11 cellular contexts compared by ENCODE assay signal in genomic region chr2:39468574-39469331, GRCh38. TPM values are rescaled to one million over a fixed set of nuclear protein-coding genes. Genes with fewer than 3 reads are reported as not detected.
DNase-seq lines count a peak whose midpoint lies in the region; ATAC-seq and TF ChIP-seq lines count a peak whose summit lies in the region.
"Had no signal": no experiment of that assay in that cellular context is flagged by ENCODE, and none has a peak within 500 bp of the region (broad histone marks: within the 10 kb centered on the region; RNA-seq: fewer than 3 reads in every experiment).

No MANE protein-coding gene starts in this region.

- ATAC-seq in HG02571 (IDR thresholded peaks at IDR 0.05; ENCODE audit: unreplicated experiment) (no peak), GM21360 (IDR thresholded peaks at IDR 0.05; ENCODE audit: unreplicated experiment) (no peak)

- H3K4me3 ChIP-seq in OCI-LY7 (ENCODE audit: low read depth, low read length, poor library complexity, severe bottlenecking) = no peak overlapping the region
- no peak overlapping the region for H3K4me3 ChIP-seq in endodermal cell (ENCODE audit: low read length)
- no peak overlapping the region for H3K4me3 ChIP-seq in mesendoderm (ENCODE audit: low read length)

- POLR2A ChIA-PET in OCI-LY7 (lab: Charles Lee) = interaction anchor here (0.6 to 1.7 kb wide), 11 partner anchors 11 to 234 kb away, joined by 3 to 10 read pairs (median 4); no protein-coding TSS in a partner anchor

- no peak overlapping the region; the same call in 1 of the 2 replicates for H2AFZ ChIP-seq in OCI-LY7 (ENCODE audit: low read length)

- H3K4ac ChIP-seq in mesendoderm (ENCODE audit: low read depth, low read length) = no peak overlapping the region

- H3K36me3 ChIP-seq in OCI-LY7 (ENCODE audit: insufficient read depth, low read length) (no peaks in the 10 kb centered on the region), endodermal cell (ENCODE audit: control insufficient read depth, insufficient read depth, low read length) (no peaks in the 10 kb centered on the region), mesendoderm (ENCODE audit: control insufficient read depth, insufficient read depth, low read length) (no peaks in the 10 kb centered on the region)

- H3K4me1 ChIP-seq in OCI-LY7 (ENCODE audit: insufficient read depth, low read length, poor library complexity, severe bottlenecking) (peaks cover 34% of the 10 kb centered on the region), endodermal cell (ENCODE audit: control insufficient read depth, insufficient read depth, low read length) (peaks cover 3% of the 10 kb centered on the region), mesendoderm (ENCODE audit: control insufficient read depth, low read depth, low read length) (peaks cover 5% of the 10 kb centered on the region)

- H3K79me1 ChIP-seq in mesendoderm (ENCODE audit: low read length) = no peaks in the 10 kb centered on the region

- no peak overlapping the region for H4K8ac ChIP-seq in mesendoderm (ENCODE audit: low read depth, low read length)

- no peak overlapping the region for H2BK15ac ChIP-seq in mesendoderm (replicated peaks; ENCODE audit: low read depth)

- H4K5ac ChIP-seq in mesendoderm (ENCODE audit: low read length) = no peak overlapping the region

- BruUV-seq in OCI-LY7 (replicated peaks; lab: Mats Ljungman, UMichigan) = no TSS peak

- intact Hi-C loops in OCI-LY7 (cut with micrococcal nuclease; ENCODE audit: unreplicated experiment) = no loop called here

- no peaks in the 10 kb centered on the region for H3K9me3 Mint-ChIP-seq in endodermal cell
- H3K9me3 Mint-ChIP-seq in type B pancreatic cell = peaks cover 4% of the 10 kb centered on the region

- H3K9me3 ChIP-seq in OCI-LY7 (ENCODE audit: low read length) = no peaks in the 10 kb centered on the region
- no peaks in the 10 kb centered on the region for H3K9me3 ChIP-seq in endodermal cell (ENCODE audit: control insufficient read depth, low read length)

- no peaks in the 10 kb centered on the region for H3K79me2 ChIP-seq in OCI-LY7 (ENCODE audit: insufficient read depth, low read depth, low read length)
- no peaks in the 10 kb centered on the region for H3K79me2 ChIP-seq in mesendoderm (ENCODE audit: control insufficient read depth, insufficient read depth, low read length)

- H3K4me2 ChIP-seq in OCI-LY7 (ENCODE audit: low read length) (peak overlapping the region; percentile 63; the same call in 1 of the 2 replicates), mesendoderm (ENCODE audit: low read length) (no peak overlapping the region)

- H3K23ac ChIP-seq in mesendoderm (ENCODE audit: low read length) = no peak overlapping the region

- H2BK5ac ChIP-seq in mesendoderm (ENCODE audit: low read length) = no peak overlapping the region

- H3K27me3 Mint-ChIP-seq in endodermal cell (ENCODE audit: insufficient read depth) = no peaks in the 10 kb centered on the region
- no peaks in the 10 kb centered on the region for H3K27me3 Mint-ChIP-seq in type B pancreatic cell

- DNase-seq in OCI-LY7 (ENCODE audit: low spot score) = no peak
- no peak for DNase-seq in endodermal cell
- DNase-seq in mesendoderm = peak; percentile 19
- DNase-seq in type B pancreatic cell (ENCODE audit: extremely low spot score, unreplicated experiment) = no peak
- DNase-seq in stimulated activated CD4-positive, alpha-beta T cell treated with anti-CD3 and anti-CD28 coated beads, Interleukin-1b, Interleukin-23, amount 100 ng/mL, for 48 hours = no peak
- DNase-seq: activated T-cell treated with anti-CD3 and anti-CD28 coated beads, Interleukin-2, amount 50 U/mL, for 48 hours; DND-41; H7; NCI-H1092 had no signal

- H3K27ac Mint-ChIP-seq in endodermal cell (no peak overlapping the region), type B pancreatic cell (peak overlapping the region; percentile 71)

- H3K36me3 Mint-ChIP-seq in endodermal cell (ENCODE audit: low read depth) = no peaks in the 10 kb centered on the region
- H3K36me3 Mint-ChIP-seq in type B pancreatic cell = peaks cover 6% of the 10 kb centered on the region

- peak overlapping the region; percentile 45 for H3K27ac ChIP-seq in OCI-LY7 (ENCODE audit: low read depth, low read length, poor library complexity, severe bottlenecking)
- H3K27ac ChIP-seq in endodermal cell (ENCODE audit: low read depth, low read length) = peak overlapping the region; percentile 53
- H3K27ac ChIP-seq in mesendoderm (ENCODE audit: low read depth, low read length) = no peak overlapping the region

- H2BK120ac ChIP-seq in mesendoderm (ENCODE audit: low read depth, low read length) = no peak overlapping the region

- H3K4me1 Mint-ChIP-seq in endodermal cell = peaks cover 11% of the 10 kb centered on the region
- peaks cover 35% of the 10 kb centered on the region for H3K4me1 Mint-ChIP-seq in type B pancreatic cell (ENCODE audit: unreplicated experiment)

- H4K20me1 ChIP-seq in OCI-LY7 (ENCODE audit: insufficient read depth, low read length) = no peaks in the 10 kb centered on the region

- no peaks in the 10 kb centered on the region for H3K9me2 ChIP-seq in OCI-LY7 (ENCODE audit: insufficient read depth, low read length)

- H3K56ac ChIP-seq in mesendoderm (ENCODE audit: low read length) = no peak overlapping the region

- WGBS in endodermal cell (ENCODE audit: insufficient coverage in 1 of 2, insufficient read length in 1 of 2), 2 experiments = 90 to 93% methylated on average over 2 to 4 of the region's 4 CpGs
- WGBS in mesendoderm (ENCODE audit: extremely low coverage, insufficient coverage, low lambda C conversion rate) = no CpG with 5 or more reads among the region's 4 CpGs

- TF ChIP-seq CTCF in OCI-LY7 (conservative IDR thresholded peaks at IDR 0.05; ENCODE audit: low read length) (no peak), endodermal cell (conservative IDR thresholded peaks at IDR 0.05) (no peak), type B pancreatic cell (conservative IDR thresholded peaks at IDR 0.05) (no peak)

- H3K9ac ChIP-seq in endodermal cell (ENCODE audit: extremely low read depth, low read length, poor library complexity, severe bottlenecking) (no peak overlapping the region), mesendoderm (ENCODE audit: low read length) (no peak overlapping the region)

- CTCF ChIA-PET in OCI-LY7 (lab: Charles Lee; ENCODE audit: unreplicated experiment) = no interaction called here

- no peak overlapping the region for H3K18ac ChIP-seq in mesendoderm (ENCODE audit: low read length)

- H3K4me3 Mint-ChIP-seq in endodermal cell (no peak overlapping the region), type B pancreatic cell (peak overlapping the region; percentile 30)

- H3K27me3 ChIP-seq in endodermal cell (ENCODE audit: control insufficient read depth, insufficient read depth, low read length, poor library complexity, severe bottlenecking) = no peaks in the 10 kb centered on the region
- no peaks in the 10 kb centered on the region for H3K27me3 ChIP-seq in mesendoderm (ENCODE audit: insufficient read depth, low read length, poor library complexity)

- H2AK5ac ChIP-seq in mesendoderm (ENCODE audit: low read length) = no peak overlapping the region

RNA-seq across cellular contexts. Expression of gene MAP4K3, which starts 31.7 kb away (rescaled TPM):
- 10.7 and 12.4 TPM in 2 replicates for total RNA-seq in OCI-LY7 (2014; rRNA removed; shearing (Covaris generic))
- 17.5 and 19.1 TPM in 2 replicates for total RNA-seq in OCI-LY7 (2022)
- total RNA-seq in endodermal cell = 10 to 100 TPM; 39.1 to 45.5 TPM
- polyA plus RNA-seq in endodermal cell (2013, experiment 1 of 2) = 33.3 TPM
- 29.6 TPM for polyA plus RNA-seq in endodermal cell (2013, experiment 2 of 2)
- 24.1 TPM for polyA plus RNA-seq in mesendoderm (2013, experiment 1 of 2)
- 25.5 TPM for polyA plus RNA-seq in mesendoderm (2013, experiment 2 of 2)
- total RNA-seq in type B pancreatic cell (ENCODE audit: low replicate concordance) = 36.7 and 49.0 TPM in 2 replicates
